9 cellular contexts compared by ENCODE assay signal in genomic region chr6:41732601-41733348, GRCh38. TPM values are rescaled to one million over a fixed set of nuclear protein-coding genes. Genes with fewer than 3 reads are reported as not detected.
DNase-seq lines count a peak whose midpoint lies in the region; ATAC-seq and TF ChIP-seq lines count a peak whose summit lies in the region.
"Had no signal": no experiment of that assay in that cellular context is flagged by ENCODE, and none has a peak within 500 bp of the region (broad histone marks: within the 10 kb centered on the region; RNA-seq: fewer than 3 reads in every experiment).

No MANE protein-coding gene starts in this region.

- in situ Hi-C loops in gastrocnemius medialis (cut with MboI; ENCODE audit: low sequenced_read_pairs in 4 of 4) = no loop called here

- CTCF ChIA-PET in A673 (lab: Charles Lee) = no interaction called here

- peaks cover 31% of the 10 kb centered on the region for H3K4me1 ChIP-seq in A673 (ENCODE audit: insufficient read depth, low read length, poor library complexity, severe bottlenecking)
- H3K4me1 ChIP-seq in esophagus (ENCODE audit: control insufficient read depth in 2 of 2, insufficient read depth in 2 of 2, low read length in 1 of 2) = peaks cover 13 to 26% of the 10 kb centered on the region in 2 donors
- peaks cover 41% of the 10 kb centered on the region in 2 donors for H3K4me1 ChIP-seq in gastrocnemius medialis

- TF ChIP-seq CTCF in A673 (conservative IDR thresholded peaks at IDR 0.05; ENCODE audit: low read depth, low read length) = no peak
- TF ChIP-seq CTCF in gastrocnemius medialis (IDR thresholded peaks at IDR 0.05 in 4 of 5, conservative IDR thresholded peaks at IDR 0.05 in 1 of 5) = no peak

- no peak overlapping the region for H3K4me3 ChIP-seq in A673 (ENCODE audit: low read depth, low read length, poor library complexity, severe bottlenecking)
- H3K4me3 ChIP-seq in esophagus (ENCODE audit: low read depth in 1 of 2, low read length in 2 of 2) = peak overlapping the region in 1 of 2 donors; percentile 90
- H3K4me3 ChIP-seq in gastrocnemius medialis = peak overlapping the region; percentile 76 to 97 (median 90)

- no peaks in the 10 kb centered on the region for H3K36me3 ChIP-seq in A673 (ENCODE audit: insufficient read depth, low read length, poor library complexity, severe bottlenecking)
- H3K36me3 ChIP-seq in esophagus (ENCODE audit: control insufficient read depth in 2 of 2, insufficient read depth in 2 of 2, low read length in 1 of 2) = peaks cover 0 to 5% of the 10 kb centered on the region in 2 donors
- no peaks in the 10 kb centered on the region for H3K36me3 ChIP-seq in gastrocnemius medialis
- H3K36me3 ChIP-seq: ovary had no signal

- TF ChIP-seq POLR2A in gastrocnemius medialis (IDR thresholded peaks at IDR 0.05) = peak; percentile 34 to 49

- no peaks in the 10 kb centered on the region for H3K9me3 ChIP-seq in A673 (ENCODE audit: low read depth, low read length, poor library complexity, severe bottlenecking)
- H3K9me3 ChIP-seq in esophagus (ENCODE audit: control insufficient read depth in 2 of 2, insufficient read depth in 1 of 2, low read depth in 1 of 2, low read length in 1 of 2) = no peaks in the 10 kb centered on the region
- H3K9me3 ChIP-seq in gastrocnemius medialis = no peaks in the 10 kb centered on the region
- H3K9me3 ChIP-seq: ovary had no signal

- POLR2A ChIA-PET in A673 (lab: Charles Lee; ENCODE audit: low non-redundant PET) = no interaction called here

- H3K27ac ChIP-seq in A673 (ENCODE audit: low read depth, low read length, poor library complexity, severe bottlenecking) = peak overlapping the region; percentile 54
- peak overlapping the region; percentile 95 to 96 for H3K27ac ChIP-seq in esophagus (ENCODE audit: low read depth in 2 of 2, low read length in 1 of 2)
- H3K27ac ChIP-seq in gastrocnemius medialis = peak overlapping the region; percentile 97 to 99 (median 98)

- intact Hi-C loops in A673 (cut with micrococcal nuclease; ENCODE audit: unreplicated experiment) = no loop called here
- intact Hi-C loops in gastrocnemius medialis (cut with DNase I; ENCODE audit: low total_unique reads) = loop anchor here (1.0 to 10.0 kb wide), 5 partner anchors 26 to 1442 kb away; partner anchors contain the start of genes BICRAL, KLHDC3, MEA1 and NFYA

- DNase-seq in A673 (ENCODE audit: low spot score) (no peak), GM19240 (ENCODE audit: insufficient read length, low spot score) (peak; percentile 73), gastrocnemius medialis (peak; percentile 84 to 87), HT-29 (ENCODE audit: low spot score) (no peak), mesenteric fat pad (ENCODE audit: low spot score) (no peak)
- DNase-seq in activated CD8-positive, alpha-beta memory T cell treated with anti-CD3 and anti-CD28 coated beads for 24 hours = peak; percentile 84

- BruUV-seq in A673 (replicated peaks; lab: Mats Ljungman, UMichigan) = no TSS peak

- 59% methylated on average over 8 of the region's 8 CpGs for WGBS in esophagus, 2 donors

- no peaks in the 10 kb centered on the region for H3K27me3 ChIP-seq in A673 (replicated peaks; ENCODE audit: insufficient read depth, low read depth, low read length, poor library complexity)
- H3K27me3 ChIP-seq in esophagus (ENCODE audit: control insufficient read depth in 1 of 2, insufficient read depth in 2 of 2, low read length in 2 of 2) = no peaks in the 10 kb centered on the region
- no peaks in the 10 kb centered on the region for H3K27me3 ChIP-seq in gastrocnemius medialis
- H3K27me3 ChIP-seq: ovary had no signal

- ATAC-seq in HG03571 (IDR thresholded peaks at IDR 0.05; ENCODE audit: unreplicated experiment) = peak; percentile 24
- peak; percentile 24 to 30 for ATAC-seq in gastrocnemius medialis

RNA-seq across cellular contexts. Expression of gene TFEB, which starts 2.6 kb away (rescaled TPM):
- 1.8 and 2.8 TPM in 2 replicates for total RNA-seq in A673 (2021)
- polyA plus RNA-seq in esophagus = 10 to 100 TPM in 1 of 2 donors, 1 to 10 TPM in 1; 8.9 to 15.0 TPM
- 100 to 1,000 TPM in 2 of 4 donors, 10 to 100 TPM in 2; 82.8 to 121 (median 93.3) TPM for total RNA-seq in gastrocnemius medialis
- total RNA-seq in HT-29 (2014; rRNA removed; shearing (Covaris generic)) = 24.0 and 24.1 TPM in 2 replicates
- total RNA-seq in mesenteric fat pad = 17.9 TPM

RNA-seq across cellular contexts. Expression of gene PGC, which starts 14.4 kb away (rescaled TPM):
- not detected in 2 replicates for total RNA-seq in A673 (2021)
- 10 to 100 TPM in 1 of 2 donors, 1 to 10 TPM in 1; 1.6 to 13.4 TPM for polyA plus RNA-seq in esophagus
- total RNA-seq in gastrocnemius medialis = not detected
- 0.20 and 0.26 TPM in 2 replicates for total RNA-seq in HT-29 (2014; rRNA removed; shearing (Covaris generic))
- not detected for total RNA-seq in mesenteric fat pad

RNA-seq across cellular contexts. Expression of gene FRS3, which starts 46.9 kb away (rescaled TPM):
- total RNA-seq in A673 (2021) (3.0 and 5.5 TPM in 2 replicates), gastrocnemius medialis (1 to 10 TPM; 2.9 to 6.9 (median 5.5) TPM), mesenteric fat pad (3.4 TPM)
- 1 to 10 TPM; 1.6 to 3.3 TPM for polyA plus RNA-seq in esophagus
- 3.4 and 3.9 TPM in 2 replicates for total RNA-seq in HT-29 (2014; rRNA removed; shearing (Covaris generic))

RNA-seq across cellular contexts. Expression of gene PRICKLE4, which starts 47.8 kb away (rescaled TPM):
- 1.9 TPM in 1 of 2 replicates, not detected in the other for total RNA-seq in A673 (2021)
- polyA plus RNA-seq in esophagus = 1 to 10 TPM; 7.3 to 8.9 TPM
- 1 to 10 TPM in 3 of 4 donors, under 1 TPM in 1; 0.59 to 6.2 (median 1.8) TPM for total RNA-seq in gastrocnemius medialis
- total RNA-seq in HT-29 (2014; rRNA removed; shearing (Covaris generic)) = 16.0 and 16.9 TPM in 2 replicates
- total RNA-seq in mesenteric fat pad = 2.0 TPM

RNA-seq across cellular contexts. Expression of gene TOMM6, which starts 54.7 kb away (rescaled TPM):
- total RNA-seq in A673 (2021) (197 and 206 TPM in 2 replicates), gastrocnemius medialis (100 to 1,000 TPM; 152 to 186 (median 166) TPM), mesenteric fat pad (123 TPM)
- polyA plus RNA-seq in esophagus = 100 to 1,000 TPM; 179 to 226 TPM
- 83.4 and 86.2 TPM in 2 replicates for total RNA-seq in HT-29 (2014; rRNA removed; shearing (Covaris generic))

Comparison
In these comparisons a context has a peak if more than half of its experiments do, and no peak if none do; other contexts are left out.
1. DNase-seq: peak in GM19240 (single experiment), activated CD8-positive, alpha-beta memory T cell treated with anti-CD3 and anti-CD28 coated beads for 24 hours (single experiment) and gastrocnemius medialis (2 of 2); none in A673 (single experiment), HT-29 (single experiment) and mesenteric fat pad (single experiment).
2. Peak in every context shown above with its lines, with median percentiles within 50 percentile points of each other: H3K27ac ChIP-seq.